1 cellular context compared by ENCODE assay signal in genomic region chr1:27934818-27935549, GRCh38.
TF ChIP-seq lines count a peak whose summit lies in the region.

Gene SMPDL3B, plus strand, starts transcription at chr1:27935000. Its CDS starts 184 bp downstream, at chr1:27935184.

TF ChIP-seq in H1, 55 proteins besides CTCF, POLR2A, EP300 and RAD21 (continued from another document):
- TF ChIP-seq SAP30 (IDR thresholded peaks at IDR 0.05; ENCODE audit: insufficient read depth, insufficient replicate concordance, low read length) (peak; percentile 57), RNF2 (IDR thresholded peaks at IDR 0.05; ENCODE audit: borderline replicate concordance, low read depth, low read length, missing control alignments, poor library complexity, severe bottlenecking) (no peak), FOSL1 (IDR thresholded peaks at IDR 0.05; ENCODE audit: insufficient read depth, low read depth, low read length) (no peak), E2F6 (IDR thresholded peaks at IDR 0.05) (peak; percentile 49; the same call in 1 of the 2 replicates), TEAD4 (IDR thresholded peaks at IDR 0.05; ENCODE audit: low read depth, low read length) (peak; percentile 66; the same call in 1 of the 2 replicates), CHD1 (IDR thresholded peaks at IDR 0.05; ENCODE audit: low read depth, low read length) (no peak), KDM5A (IDR thresholded peaks at IDR 0.05; ENCODE audit: low read length) (no peak), JUND (IDR thresholded peaks at IDR 0.05; ENCODE audit: low read length) (no peak), CHD2 (IDR thresholded peaks at IDR 0.05; ENCODE audit: low read length) (peak; percentile 10; the same call in 1 of the 2 replicates), USF2 (IDR thresholded peaks at IDR 0.05; ENCODE audit: low read length) (peak; percentile 30; the same call in 1 of the 2 replicates), TCF12 (IDR thresholded peaks at IDR 0.05; ENCODE audit: low read depth, low read length) (0 out of 2 replicates have a peak, but pooled peaks have one; percentile 52), POLR2AphosphoS5 (IDR thresholded peaks at IDR 0.05; ENCODE audit: low read depth, low read length) (peak; percentile 88), BRCA1 (IDR thresholded peaks at IDR 0.05; ENCODE audit: low read depth, low read length) (no peak)
TF ChIP-seq in H1: peak in this region for 14.
